ENCODE assay signal across 7 cellular contexts in the genomic region with DNA sequence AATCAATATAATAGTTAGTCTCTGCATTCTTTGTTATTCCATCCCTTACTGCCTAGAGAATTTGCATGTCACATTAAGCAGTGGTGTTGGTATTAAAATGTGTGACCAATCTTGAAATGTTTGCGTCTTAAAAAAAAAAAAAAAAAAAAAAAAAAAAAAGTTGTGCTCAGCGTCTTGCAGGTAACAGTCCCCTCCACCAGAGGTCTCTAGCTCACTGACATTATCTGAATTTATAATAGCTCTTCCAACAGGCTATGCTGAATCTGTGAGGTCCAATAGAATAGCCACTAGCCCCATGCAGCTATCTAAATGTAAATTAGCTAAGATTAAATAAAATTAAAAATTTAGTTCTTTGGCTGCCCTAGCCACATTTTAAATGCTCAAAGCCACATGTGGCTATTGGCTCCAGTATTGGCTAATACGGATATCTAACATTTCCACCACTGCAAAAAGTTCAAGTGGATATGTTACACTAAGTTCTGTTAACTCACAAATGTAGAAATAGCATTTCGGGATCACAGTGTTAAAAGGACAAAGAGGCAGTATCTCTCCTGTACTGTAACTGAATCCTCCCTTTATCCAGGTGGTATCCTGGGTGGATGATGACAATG. TPM values are rescaled to one million over a fixed set of nuclear protein-coding genes. Genes with fewer than 3 reads are reported as not detected.
DNase-seq lines count a peak whose midpoint lies in the region; ATAC-seq, FAIRE-seq and TF ChIP-seq lines count a peak whose summit lies in the region.

No MANE protein-coding gene starts in this region.

- H2AFZ ChIP-seq in keratinocyte (ENCODE audit: control insufficient read depth, low read length) = no peak overlapping the region

- no peak overlapping the region for H3K27ac ChIP-seq in keratinocyte (ENCODE audit: control insufficient read depth, insufficient read depth, low read length)

- H3K9ac ChIP-seq in keratinocyte (ENCODE audit: control insufficient read depth, extremely low read depth, insufficient read depth, low read length) = no peak overlapping the region

- H3K79me2 ChIP-seq in keratinocyte (ENCODE audit: control insufficient read depth, insufficient read depth, low read length) = no peaks in the 10 kb centered on the region

- H3K27me3 ChIP-seq in GM06990 (replicated peaks; ENCODE audit: control insufficient read depth, insufficient read depth, low read length) (no peaks in the 10 kb centered on the region), keratinocyte (ENCODE audit: control insufficient read depth, extremely low read depth, insufficient read depth, low read length) (no peaks in the 10 kb centered on the region)

- in situ Hi-C loops in astrocyte of the cerebellum (cut with HindIII; ENCODE audit: low sequenced_read_pairs) = no loop called here

- DNase-seq in GM06990 (ENCODE audit: extremely low read depth, insufficient read length) = no peak
- DNase-seq in NCI-H2227 (lab: John Stamatoyannopoulos, UW; ENCODE audit: unreplicated experiment) = peak; percentile 65
- DNase-seq in astrocyte of the cerebellum (ENCODE audit: low read depth) = peak; percentile 37
- DNase-seq in keratinocyte (ENCODE audit: low read depth, low spot score) = no peak

- no peak overlapping the region for H3K4me2 ChIP-seq in keratinocyte (ENCODE audit: control insufficient read depth, extremely low read depth, insufficient read depth, low read depth, low read length)

- no peaks in the 10 kb centered on the region for H3K4me1 ChIP-seq in keratinocyte (ENCODE audit: control insufficient read depth, extremely low read depth, insufficient read depth, low read length)

- TF ChIP-seq CTCF in GM06990 (IDR thresholded peaks at IDR 0.05; ENCODE audit: insufficient read depth, low read length, poor library complexity, severe bottlenecking) = peak; percentile 73
- peak; percentile 77 for TF ChIP-seq CTCF in astrocyte of the cerebellum (IDR thresholded peaks at IDR 0.05; ENCODE audit: low read depth, low read length, missing control alignments)
- TF ChIP-seq CTCF in keratinocyte (optimal IDR thresholded peaks at IDR 0.05 in 1 of 3, IDR thresholded peaks at IDR 0.05 in 1 of 3, conservative IDR thresholded peaks at IDR 0.05 in 1 of 3; ENCODE audit: extremely low read depth in 1 of 3, insufficient read depth in 2 of 3, low read length in 3 of 3) = peak; percentile 47 to 66 (median 56)

- H3K36me3 ChIP-seq in GM06990 (ENCODE audit: control insufficient read depth, insufficient read depth, low read length) = no peaks in the 10 kb centered on the region
- no peaks in the 10 kb centered on the region for H3K36me3 ChIP-seq in keratinocyte (ENCODE audit: control insufficient read depth in 2 of 2, extremely low read depth in 1 of 2, insufficient read depth in 2 of 2, low read length in 2 of 2)

- no peak for FAIRE-seq in keratinocyte (lab: Jason Lieb, UNC)

- H3K4me3 ChIP-seq in GM06990 (replicated peaks; ENCODE audit: low read depth, low read length) (no peak overlapping the region), astrocyte of the cerebellum (ENCODE audit: low read depth, low read length) (no peak overlapping the region), keratinocyte (ENCODE audit: control insufficient read depth in 2 of 3, extremely low read depth in 1 of 3, insufficient read depth in 2 of 3, low read depth in 1 of 3, low read length in 3 of 3) (no peak overlapping the region)

- no peaks in the 10 kb centered on the region for H3K9me1 ChIP-seq in keratinocyte (ENCODE audit: control insufficient read depth, extremely low read depth, insufficient read depth, low read length)

- no peaks in the 10 kb centered on the region for H4K20me1 ChIP-seq in keratinocyte (ENCODE audit: control insufficient read depth, extremely low read depth, insufficient read depth, low read length)

- no peaks in the 10 kb centered on the region for H3K9me3 ChIP-seq in keratinocyte (ENCODE audit: control insufficient read depth, low read depth, low read length)

- ATAC-seq in HG03159 (IDR thresholded peaks at IDR 0.05; ENCODE audit: unreplicated experiment) = peak; percentile 66
- no peak for ATAC-seq in GM19023 (IDR thresholded peaks at IDR 0.05; ENCODE audit: unreplicated experiment)
- ATAC-seq in HG03025 (IDR thresholded peaks at IDR 0.05; ENCODE audit: low FRiP score, unreplicated experiment) = no peak

- dilution Hi-C loops in keratinocyte (cut with MboI; ENCODE audit: extremely low pct_ligation_motif_present, low sequenced_read_pairs) = no loop called here

RNA-seq across cellular contexts. Expression of a gene that starts 28.7 kb away (rescaled TPM):
- 0.06 to 0.32 TPM (median 0.07 TPM) in 3 replicates for polyA plus RNA-seq in keratinocyte
- polyA plus RNA-seq in keratinocyte (2011; ENCODE audit: low read depth) = 0.29 TPM
- polyA plus RNA-seq in keratinocyte (2011; cell fraction: cytosol; rRNA removed) = 0.19 and 0.82 TPM in 2 replicates
- polyA plus RNA-seq in keratinocyte (2011; cell fraction: nucleus; rRNA removed) = 0.18 and 0.41 TPM in 2 replicates
- polyA plus RNA-seq in keratinocyte (2012; ENCODE audit: low replicate concordance) = 0.51 and 0.61 TPM in 2 replicates
- polyA minus RNA-seq in keratinocyte = 0.33 TPM in 1 of 3 replicates, not detected in the others
- polyA minus RNA-seq in keratinocyte (2011; cell fraction: cytosol; rRNA and poly(A)+ RNA removed) = not detected
- polyA minus RNA-seq in keratinocyte (2011; cell fraction: nucleus; rRNA and poly(A)+ RNA removed) = 0.78 TPM in 1 of 2 replicates, not detected in the other

RNA-seq across cellular contexts. Expression of a gene that starts 33.7 kb away (rescaled TPM):
- not detected in 3 replicates for polyA plus RNA-seq in keratinocyte
- not detected for polyA plus RNA-seq in keratinocyte (2011; ENCODE audit: low read depth)
- polyA plus RNA-seq in keratinocyte (2011; cell fraction: cytosol; rRNA removed) = not detected in 2 replicates
- 0.12 TPM in 1 of 2 replicates, not detected in the other for polyA plus RNA-seq in keratinocyte (2011; cell fraction: nucleus; rRNA removed)
- polyA plus RNA-seq in keratinocyte (2012; ENCODE audit: low replicate concordance) = not detected in 2 replicates
- not detected in 3 replicates for polyA minus RNA-seq in keratinocyte
- polyA minus RNA-seq in keratinocyte (2011; cell fraction: cytosol; rRNA and poly(A)+ RNA removed) = not detected
- not detected in 2 replicates for polyA minus RNA-seq in keratinocyte (2011; cell fraction: nucleus; rRNA and poly(A)+ RNA removed)

Comparison
In these comparisons a context has a peak if more than half of its experiments do, and no peak if none do; other contexts are left out.
1. DNase-seq: peak in NCI-H2227 (single experiment) and astrocyte of the cerebellum (single experiment); none in GM06990 (single experiment) and keratinocyte (single experiment).
2. Peak in every context shown above with its lines, with median percentiles within 50 percentile points of each other: CTCF ChIP-seq.